Comparison of ENCODE assay signal across 29 cellular contexts in the genomic region with DNA sequence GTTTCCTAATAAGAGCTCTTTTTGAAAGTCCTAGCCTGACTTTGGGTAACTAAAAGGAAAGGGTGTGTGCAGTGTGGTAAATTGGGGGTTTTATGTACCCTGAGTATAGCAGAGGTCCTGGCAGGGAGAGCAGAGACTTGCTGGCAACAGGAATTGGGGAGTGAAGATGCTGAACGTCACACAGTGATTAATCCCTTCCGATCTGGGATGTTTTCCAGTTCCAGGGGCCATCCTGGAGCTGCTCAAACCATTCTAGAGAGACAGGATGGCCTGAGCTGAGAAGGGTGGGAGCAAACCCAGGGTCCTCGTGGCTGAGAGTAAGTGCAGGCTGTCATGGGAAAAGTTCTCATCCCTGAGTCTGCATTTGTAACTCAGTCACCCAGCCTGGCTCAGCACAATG. TPM values are rescaled to one million over a fixed set of nuclear protein-coding genes. Genes with fewer than 3 reads are reported as not detected.
DNase-seq lines count a peak whose midpoint lies in the region; ATAC-seq and TF ChIP-seq lines count a peak whose summit lies in the region.
"Had no signal": no experiment of that assay in that cellular context is flagged by ENCODE, and none has a peak within 500 bp of the region (broad histone marks: within the 10 kb centered on the region; RNA-seq: fewer than 3 reads in every experiment).

No MANE protein-coding gene starts in this region.

- H3K27me3 ChIP-seq in heart left ventricle (peaks cover 0 to 12% (median 0%) of the 10 kb centered on the region in 9 donors), right atrium auricular region (no peaks in the 10 kb centered on the region), Peyer's patch (no peaks in the 10 kb centered on the region), body of pancreas (no peaks in the 10 kb centered on the region)

- H3K4me3 Mint-ChIP-seq in chondrocyte (ENCODE audit: unreplicated experiment) = no peak overlapping the region

- H3K36me3 ChIP-seq in heart left ventricle (no peaks in the 10 kb centered on the region), right atrium auricular region (no peaks in the 10 kb centered on the region), Peyer's patch (no peaks in the 10 kb centered on the region), body of pancreas (replicated peaks in 1 of 2; ENCODE audit: insufficient read depth in 1 of 2, low read depth in 2 of 2) (no peaks in the 10 kb centered on the region)

- H3K27ac ChIP-seq in heart left ventricle (peak overlapping the region in 1 of 12 donors; percentile 46), right atrium auricular region (no peak overlapping the region), Peyer's patch (no peak overlapping the region), body of pancreas (no peak overlapping the region)

- H3K4me1 Mint-ChIP-seq in chondrocyte (ENCODE audit: low read depth) = no peaks in the 10 kb centered on the region

- H3K27me3 Mint-ChIP-seq in chondrocyte (ENCODE audit: low read depth) = peaks cover 7% of the 10 kb centered on the region

- H3K4me3 ChIP-seq in heart left ventricle = no peak overlapping the region
- no peak overlapping the region for H3K4me3 ChIP-seq in right atrium auricular region
- H3K4me3 ChIP-seq in Peyer's patch = no peak overlapping the region
- H3K4me3 ChIP-seq in body of pancreas = no peak overlapping the region

- H3K27ac Mint-ChIP-seq in chondrocyte (ENCODE audit: unreplicated experiment) = no peak overlapping the region

- peaks cover 3% of the 10 kb centered on the region for H3K9me3 Mint-ChIP-seq in chondrocyte (ENCODE audit: low read depth)

- WGBS in heart left ventricle, 4 donors = 17 to 50% (median 28%) methylated on average over 3 of the region's 3 CpGs
- 24 to 25% methylated on average over 3 of the region's 3 CpGs for WGBS in body of pancreas, 2 donors

- H3K9me3 ChIP-seq in heart left ventricle = no peaks in the 10 kb centered on the region
- no peaks in the 10 kb centered on the region for H3K9me3 ChIP-seq in right atrium auricular region
- no peaks in the 10 kb centered on the region for H3K9me3 ChIP-seq in Peyer's patch
- H3K9me3 ChIP-seq in body of pancreas = no peaks in the 10 kb centered on the region

- intact Hi-C loops in heart left ventricle (cut with DNase I) = no loop called here
- intact Hi-C loops in body of pancreas (cut with DNase I) = no loop called here

- ATAC-seq in heart left ventricle (peak in 3 of 4 donors; percentile 53 to 75 (median 63)), body of pancreas (no peak)
- ATAC-seq: HepG2, PC-3 had no signal

- no peaks in the 10 kb centered on the region for H3K36me3 Mint-ChIP-seq in chondrocyte (ENCODE audit: low read depth)

- TF ChIP-seq POLR2A in heart left ventricle (IDR thresholded peaks at IDR 0.05) (no peak), Peyer's patch (IDR thresholded peaks at IDR 0.05) (no peak), body of pancreas (IDR thresholded peaks at IDR 0.05) (no peak)

- H3K4me1 ChIP-seq in heart left ventricle = no peaks in the 10 kb centered on the region
- H3K4me1 ChIP-seq in right atrium auricular region = no peaks in the 10 kb centered on the region
- no peaks in the 10 kb centered on the region for H3K4me1 ChIP-seq in Peyer's patch
- no peaks in the 10 kb centered on the region for H3K4me1 ChIP-seq in body of pancreas

- DNase-seq in heart left ventricle = peak in 1 of 5 donors; percentile 34
- DNase-seq in right atrium auricular region (ENCODE audit: low spot score) = no peak
- peak; percentile 3 for DNase-seq in cerebellar cortex (ENCODE audit: low spot score)
- peak; percentile 47 for DNase-seq in left kidney (ENCODE audit: low read depth, low spot score)
- peak; percentile 8 for DNase-seq in putamen (ENCODE audit: low spot score)
- no peak for DNase-seq in chondrocyte (ENCODE audit: low spot score)
- no peak for DNase-seq in Peyer's patch
- no peak for DNase-seq in body of pancreas
- DNase-seq: 8988T, ACHN, Calu3, DND-41, Kasumi-1, NCI-H1092 treated with DMSO at 0.1 percent for 48 hours, NCI-H1436, NCI-H187, NCI-H2081 treated with DMSO at 0.1 percent for 48 hours, NCI-H2171, NCI-H226, NCI-H510A, NCI-H774, PC-3, SHP77 had no signal

- no peak for TF ChIP-seq CTCF in heart left ventricle (IDR thresholded peaks at IDR 0.05)
- TF ChIP-seq CTCF in right atrium auricular region (IDR thresholded peaks at IDR 0.05) = no peak
- TF ChIP-seq CTCF in chondrocyte (IDR thresholded peaks at IDR 0.05) = no peak
- TF ChIP-seq CTCF in Peyer's patch (IDR thresholded peaks at IDR 0.05) = no peak
- no peak for TF ChIP-seq CTCF in body of pancreas (IDR thresholded peaks at IDR 0.05)

RNA-seq across cellular contexts. Expression of a gene that starts 46.9 kb away (rescaled TPM):
- total RNA-seq in heart left ventricle (under 1 TPM in 6 of 9 donors, not detected in 3; 0.26 to 0.67 (median 0.40) TPM), right atrium auricular region (1 to 10 TPM in 1 of 2 donors, under 1 TPM in 1; 0.22 to 3.9 TPM), chondrocyte (0.22 to 0.90 TPM in 2 of 3 replicates, not detected in the other), Peyer's patch (1 to 10 TPM in 1 of 4 donors, under 1 TPM in 1, not detected in 2; 0.35 to 4.8 TPM), body of pancreas (1 to 10 TPM; 3.3 to 4.7 TPM)
- under 1 TPM; 0.11 to 0.19 TPM for polyA plus RNA-seq in heart left ventricle
- total RNA-seq: HepG2, HT-29, M059J, RPMI7951, SK-MEL-5 had no signal
- polyA plus RNA-seq: BJ, HepG2 had no signal

Comparison
In these comparisons a context has a peak if more than half of its experiments do, and no peak if none do; other contexts are left out.
1. DNase-seq: peak in cerebellar cortex (single experiment), left kidney (single experiment) and putamen (single experiment); none in right atrium auricular region (single experiment), chondrocyte (single experiment), Peyer's patch (0 of 3) and body of pancreas (0 of 4).